ENCODE assay signal across 9 cellular contexts in genomic region chr7:96236198-96237039, GRCh38.
DNase-seq lines count a peak whose midpoint lies in the region; ATAC-seq and TF ChIP-seq lines count a peak whose summit lies in the region.
"Had no signal": no experiment of that assay in that cellular context is flagged by ENCODE, and none has a peak within 500 bp of the region (broad histone marks: within the 10 kb centered on the region; RNA-seq: fewer than 3 reads in every experiment).

No MANE protein-coding gene starts in this region.

- H3K36me3 ChIP-seq in lung (ENCODE audit: control insufficient read depth in 2 of 2, insufficient read depth in 2 of 2, low read length in 2 of 2), result peaks cover 0 to 3% of the 10 kb centered on the region in 2 donors

- no peaks in the 10 kb centered on the region for H3K9me3 ChIP-seq in lung (ENCODE audit: control insufficient read depth in 2 of 2, insufficient read depth in 1 of 2, low read length in 1 of 2)

- no peaks in the 10 kb centered on the region for H3K27me3 Mint-ChIP-seq in chondrocyte (ENCODE audit: low read depth)

- H3K4me3 ChIP-seq in lung, result no peak overlapping the region

- WGBS in lung, 2 donors, result 61 to 62% methylated on average over 5 of the region's 5 CpGs

- H3K4me1 ChIP-seq in lung (ENCODE audit: control insufficient read depth in 2 of 2, insufficient read depth in 2 of 2, low read length in 2 of 2), result peaks cover 2 to 17% of the 10 kb centered on the region in 2 donors

- peak overlapping the region in 1 of 2 donors; percentile 30 for H3K27ac ChIP-seq in lung (ENCODE audit: low read depth in 1 of 2, low read length in 1 of 2)

- no peak for TF ChIP-seq CTCF in chondrocyte (IDR thresholded peaks at IDR 0.05)
- TF ChIP-seq CTCF in lung (IDR thresholded peaks at IDR 0.05; ENCODE audit: control extremely low read depth, extremely low read depth), result no peak

- ATAC-seq in lung (ENCODE audit: insufficient read depth, low FRiP score) (peak; percentile 10), GM21723 (IDR thresholded peaks at IDR 0.05; ENCODE audit: unreplicated experiment) (no peak), GM21423 (IDR thresholded peaks at IDR 0.05; ENCODE audit: unreplicated experiment) (no peak)

- DNase-seq in AG08395 (ENCODE audit: low spot score) (peak; percentile 35), NCI-H1694 (lab: John Stamatoyannopoulos, UW) (peak; percentile 56), chondrocyte (ENCODE audit: low spot score) (no peak), lung (ENCODE audit: low spot score) (no peak), NCI-H774 (lab: John Stamatoyannopoulos, UW) (no peak), COLO668 (lab: John Stamatoyannopoulos, UW; ENCODE audit: unreplicated experiment) (no peak)
- DNase-seq: T-helper 2 cell had no signal

- no peaks in the 10 kb centered on the region for H3K27me3 ChIP-seq in lung (ENCODE audit: control insufficient read depth, insufficient read depth)

- no peak overlapping the region for H3K4me3 Mint-ChIP-seq in chondrocyte (ENCODE audit: unreplicated experiment)

- no peaks in the 10 kb centered on the region for H3K9me3 Mint-ChIP-seq in chondrocyte (ENCODE audit: low read depth)

- peak overlapping the region; percentile 64 for H3K27ac Mint-ChIP-seq in chondrocyte (ENCODE audit: unreplicated experiment)

- H3K36me3 Mint-ChIP-seq in chondrocyte (ENCODE audit: low read depth), result peaks cover 2% of the 10 kb centered on the region

- peaks cover 51% of the 10 kb centered on the region for H3K4me1 Mint-ChIP-seq in chondrocyte (ENCODE audit: low read depth)

Comparison
In these comparisons a context has a peak if more than half of its experiments do, and no peak if none do; other contexts are left out.
1. DNase-seq: peak in AG08395 (single experiment) and NCI-H1694 (single experiment); none in chondrocyte (single experiment), lung (single experiment), NCI-H774 (single experiment) and COLO668 (single experiment).